In the genomic region with DNA sequence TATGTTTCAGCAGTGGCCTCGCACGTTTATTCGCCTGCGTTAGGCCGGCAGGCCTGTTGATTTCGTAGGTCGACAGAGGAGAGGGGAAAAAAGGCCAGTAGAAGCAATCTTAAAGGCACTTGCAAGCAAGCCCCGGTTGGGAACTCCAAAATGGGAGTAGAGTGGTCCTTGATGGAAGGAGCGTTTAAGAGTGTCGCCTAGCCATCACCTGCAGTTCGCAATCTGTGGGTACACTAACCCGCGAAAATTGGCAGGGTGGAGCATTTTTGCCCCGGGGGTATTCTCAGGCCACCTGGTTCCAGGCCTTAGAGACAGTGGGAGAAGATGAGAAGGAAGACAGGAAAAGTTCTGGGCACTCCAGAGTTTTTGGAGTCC, we compare ENCODE assay signal across 1 cellular context.
TF ChIP-seq lines count a peak whose summit lies in the region.

No MANE protein-coding gene starts in this region.

TF ChIP-seq in K562, 482 proteins besides CTCF, POLR2A, EP300 and RAD21:
- TF ChIP-seq ATF1 (CRISPR knock-in tag; IDR thresholded peaks at IDR 0.05) (no peak), ATF1 (tag; IDR thresholded peaks at IDR 0.05) (no peak), STAT5B (CRISPR knock-in tag; IDR thresholded peaks at IDR 0.05) (no peak), MIER1 (IDR thresholded peaks at IDR 0.05; ENCODE audit: low read depth) (no peak), MYC (IDR thresholded peaks at IDR 0.05; ENCODE audit: low read depth, low read length) (no peak), MYC (CRISPR knock-in tag; IDR thresholded peaks at IDR 0.05; ENCODE audit: borderline replicate concordance, low read depth) (no peak), ZNF707 (CRISPR knock-in tag; conservative IDR thresholded peaks at IDR 0.05) (no peak)
TF ChIP-seq in K562: peak in this region for 0.
